1 cellular context compared by ENCODE assay signal in genomic region chr4:121706595-121707021, GRCh38.
TF ChIP-seq lines count a peak whose summit lies in the region.

No MANE protein-coding gene starts in this region.

TF ChIP-seq in IMR-90, 13 proteins besides CTCF, POLR2A, EP300 and RAD21:
- TF ChIP-seq MAFK (IDR thresholded peaks at IDR 0.05; ENCODE audit: low read depth, low read length): no peak
- TF ChIP-seq FOS (IDR thresholded peaks at IDR 0.05; ENCODE audit: low read depth, low read length): 0 out of 2 replicates have a peak, but pooled peaks have one; percentile 11
- peak; percentile 36 for TF ChIP-seq BHLHE40 (IDR thresholded peaks at IDR 0.05; ENCODE audit: low read depth, low read length)
- TF ChIP-seq CEBPB (IDR thresholded peaks at IDR 0.05; ENCODE audit: low read depth, low read length): peak; percentile 63
